In the genomic region with DNA sequence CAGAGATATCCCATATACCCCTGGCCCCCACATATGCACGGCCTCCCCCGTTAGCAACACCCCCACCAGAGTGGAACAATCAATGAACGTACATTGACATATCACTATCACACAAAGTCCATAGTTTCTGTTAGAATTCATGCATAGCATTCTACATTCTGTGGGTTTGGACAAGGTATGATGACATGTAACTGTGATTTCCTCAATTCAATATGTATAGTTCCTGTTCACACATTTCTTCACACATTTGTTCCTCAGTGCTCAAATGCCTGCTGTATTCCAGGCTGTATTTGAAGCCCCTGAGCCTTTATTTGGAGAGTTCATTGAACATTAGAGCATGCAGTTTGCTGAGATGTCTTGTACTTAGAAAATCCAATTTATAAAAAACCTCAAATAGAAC, we compare ENCODE assay signal across 14 cellular contexts.
DNase-seq lines count a peak whose midpoint lies in the region; ATAC-seq, FAIRE-seq and TF ChIP-seq lines count a peak whose summit lies in the region.
"Had no signal": no experiment of that assay in that cellular context is flagged by ENCODE, and none has a peak within 500 bp of the region (broad histone marks: within the 10 kb centered on the region; RNA-seq: fewer than 3 reads in every experiment).

No MANE protein-coding gene starts in this region.

- H3K4ac ChIP-seq in IMR-90 (ENCODE audit: low read depth, low read length), result no peak overlapping the region

- dilution Hi-C loops in IMR-90 (cut with HindIII; ENCODE audit: low sequenced_read_pairs, unreplicated experiment), result no loop called here
- dilution Hi-C loops in endothelial cell of umbilical vein (cut with MboI; ENCODE audit: extremely low pct_ligation_motif_present, low sequenced_read_pairs), result no loop called here

- H3K23ac ChIP-seq in IMR-90 (ENCODE audit: low read depth, low read length), result no peak overlapping the region; the same call in 1 of the 2 replicates

- TF ChIP-seq CTCF in IMR-90 (conservative IDR thresholded peaks at IDR 0.05; ENCODE audit: low read depth, low read length) (no peak), endothelial cell of umbilical vein (IDR thresholded peaks at IDR 0.05; ENCODE audit: extremely low read depth in 1 of 2, insufficient read depth in 1 of 2, low read depth in 1 of 2, low read length in 2 of 2) (no peak), osteoblast (IDR thresholded peaks at IDR 0.05; ENCODE audit: extremely low read depth, low read depth, low read length) (no peak), tibial artery (IDR thresholded peaks at IDR 0.05) (no peak)

- peaks cover 20% of the 10 kb centered on the region; the same call in 1 of the 2 replicates for H4K20me1 ChIP-seq in IMR-90 (ENCODE audit: insufficient read depth, low read length)
- no peaks in the 10 kb centered on the region for H4K20me1 ChIP-seq in endothelial cell of umbilical vein (replicated peaks; ENCODE audit: control insufficient read depth, extremely low read depth, insufficient read depth, low read length)
- peaks cover 16% of the 10 kb centered on the region for H4K20me1 ChIP-seq in osteoblast (ENCODE audit: insufficient read depth, low read length)

- BruUV-seq in IMR-90 (replicated peaks; lab: Mats Ljungman, UMichigan) (no TSS peak), endothelial cell of umbilical vein (replicated peaks; lab: Mats Ljungman, UMichigan) (no TSS peak)

- H3K56ac ChIP-seq in IMR-90 (ENCODE audit: extremely low read depth, insufficient read depth, low read length), result no peak overlapping the region

- H2AFZ ChIP-seq in IMR-90 (replicated peaks; ENCODE audit: low read length, poor library complexity), result no peak overlapping the region
- H2AFZ ChIP-seq in endothelial cell of umbilical vein (ENCODE audit: low read depth, low read length), result no peak overlapping the region
- no peak overlapping the region for H2AFZ ChIP-seq in osteoblast (ENCODE audit: low read length)

- TF ChIP-seq RAD21 in IMR-90 (IDR thresholded peaks at IDR 0.05; ENCODE audit: low read length), result no peak

- H2BK120ac ChIP-seq in IMR-90 (ENCODE audit: low read depth, low read length), result no peak overlapping the region

- no peaks in the 10 kb centered on the region for H3K9me3 ChIP-seq in IMR-90 (ENCODE audit: control insufficient read depth, insufficient read depth, low read length)
- H3K9me3 ChIP-seq in endothelial cell of umbilical vein (replicated peaks; ENCODE audit: control insufficient read depth, insufficient read depth, low read length), result no peaks in the 10 kb centered on the region
- no peaks in the 10 kb centered on the region for H3K9me3 ChIP-seq in osteoblast (ENCODE audit: low read depth, low read length)
- no peaks in the 10 kb centered on the region for H3K9me3 ChIP-seq in tibial artery
- H3K9me3 ChIP-seq: MG63, psoas muscle had no signal

- H3K4me2 ChIP-seq in IMR-90 (ENCODE audit: low read depth, low read length) (no peak overlapping the region), endothelial cell of umbilical vein (ENCODE audit: insufficient read depth, low read length) (no peak overlapping the region), osteoblast (ENCODE audit: insufficient read depth, low read length) (no peak overlapping the region)

- no peak for ATAC-seq in IMR-90 (ENCODE audit: low read depth)
- ATAC-seq in HG03045 (IDR thresholded peaks at IDR 0.05; ENCODE audit: unreplicated experiment), result no peak
- no peak for ATAC-seq in left lobe of liver
- ATAC-seq: psoas muscle had no signal

- no CpG with 5 or more reads among the region's 3 CpGs for WGBS in IMR-90 (ENCODE audit: extremely low coverage in 2 of 2, insufficient read length in 1 of 2), 2 experiments

- peaks cover 53 to 81% of the 10 kb centered on the region in 2 experiments for H3K79me1 ChIP-seq in IMR-90 (ENCODE audit: low read depth in 1 of 2, low read length in 2 of 2)

- intact Hi-C loops in IMR-90 (cut with micrococcal nuclease) (no loop called here), endothelial cell of umbilical vein (cut with micrococcal nuclease) (no loop called here), tibial artery (cut with DNase I; ENCODE audit: low total_unique reads) (no loop called here)

- H3K27ac ChIP-seq in IMR-90 (ENCODE audit: insufficient read depth, low read length) (no peak overlapping the region), endothelial cell of umbilical vein (ENCODE audit: insufficient read depth, low read depth, low read length) (no peak overlapping the region), osteoblast (ENCODE audit: low read depth, low read length) (no peak overlapping the region), tibial artery (no peak overlapping the region)
- H3K27ac ChIP-seq: psoas muscle had no signal

- H3K27me3 ChIP-seq in IMR-90 (ENCODE audit: control insufficient read depth, insufficient read depth, low read length) (no peaks in the 10 kb centered on the region), endothelial cell of umbilical vein (ENCODE audit: control insufficient read depth in 2 of 2, insufficient read depth in 2 of 2, low read length in 2 of 2) (no peaks in the 10 kb centered on the region), osteoblast (ENCODE audit: insufficient read depth, low read length) (no peaks in the 10 kb centered on the region), tibial artery (no peaks in the 10 kb centered on the region)
- H3K27me3 ChIP-seq: MG63 had no signal

- H4K5ac ChIP-seq in IMR-90 (ENCODE audit: low read depth, low read length), result no peak overlapping the region

- peak; percentile 12 for FAIRE-seq in endothelial cell of umbilical vein (lab: Jason Lieb, UNC)
- no peak for FAIRE-seq in H54 (lab: Jason Lieb, UNC)

- no peak overlapping the region for H2BK20ac ChIP-seq in IMR-90 (ENCODE audit: low read depth, low read length)

- TF ChIP-seq POLR2A in IMR-90 (IDR thresholded peaks at IDR 0.05; ENCODE audit: low read depth, low read length) (no peak), endothelial cell of umbilical vein (IDR thresholded peaks at IDR 0.05; ENCODE audit: low read depth, low read length) (no peak), H54 (IDR thresholded peaks at IDR 0.05; ENCODE audit: low read depth, low read length) (no peak)

- no peak overlapping the region for H4K91ac ChIP-seq in IMR-90 (ENCODE audit: insufficient read depth, low read depth, low read length)

- in situ Hi-C loops in IMR-90 (cut with MboI; ENCODE audit: low sequenced_read_pairs), result no loop called here

- POLR2A ChIA-PET in IMR-90 (lab: Charles Lee; ENCODE audit: unreplicated experiment), result no interaction called here
- POLR2A ChIA-PET in endothelial cell of umbilical vein (lab: Charles Lee), result no interaction called here

- no peak overlapping the region for H2BK5ac ChIP-seq in IMR-90 (ENCODE audit: low read depth, low read length, poor library complexity, severe bottlenecking)

- CTCF ChIA-PET in IMR-90 (lab: Yijun Ruan, JAX), result interaction anchor here (0.7 kb wide), 2 partner anchors 51 to 67 kb away, joined by 3 to 4 read pairs; no protein-coding TSS in a partner anchor
- CTCF ChIA-PET in endothelial cell of umbilical vein (lab: Charles Lee), result no interaction called here

- H3K18ac ChIP-seq in IMR-90 (ENCODE audit: low read depth, low read length), result no peak overlapping the region

- H3K36me3 ChIP-seq in IMR-90 (ENCODE audit: control insufficient read depth, insufficient read depth, low read length) (no peaks in the 10 kb centered on the region), endothelial cell of umbilical vein (ENCODE audit: control insufficient read depth in 2 of 2, extremely low read depth in 1 of 2, insufficient read depth in 2 of 2, low read length in 2 of 2) (no peaks in the 10 kb centered on the region), osteoblast (ENCODE audit: insufficient read depth, low read length) (no peaks in the 10 kb centered on the region), tibial artery (no peaks in the 10 kb centered on the region)
- H3K36me3 ChIP-seq: MG63 had no signal

- H2AK9ac ChIP-seq in IMR-90 (replicated peaks; ENCODE audit: low read depth, low read length, poor library complexity), result no peak overlapping the region

- no peak overlapping the region for H4K8ac ChIP-seq in IMR-90 (ENCODE audit: low read depth in 2 of 2, low read length in 2 of 2)

- peak; percentile 67 for DNase-seq in CD1c-positive myeloid dendritic cell (ENCODE audit: extremely low spot score)
- no peak for DNase-seq in IMR-90
- no peak for DNase-seq in endothelial cell of umbilical vein (ENCODE audit: low read depth, low spot score)
- DNase-seq in osteoblast (ENCODE audit: insufficient read length, low spot score, missing footprints), result peak; percentile 52
- DNase-seq in tibial artery, result no peak
- DNase-seq in left lobe of liver (ENCODE audit: low spot score), result no peak
- DNase-seq in H54 (ENCODE audit: insufficient read length, low spot score), result no peak
- DNase-seq: activated CD4-positive, alpha-beta T cell treated with anti-CD3 and anti-CD28 coated beads for 1 hour; dermis blood vessel endothelial cell; MG63; midbrain; psoas muscle; SW 1271 had no signal

- H3K9ac ChIP-seq in IMR-90 (ENCODE audit: low read depth, low read length), result no peak overlapping the region
- no peak overlapping the region for H3K9ac ChIP-seq in endothelial cell of umbilical vein (replicated peaks; ENCODE audit: extremely low read depth, insufficient read depth, low read length)

- H3K4me3 ChIP-seq in IMR-90 (ENCODE audit: insufficient read depth, low read depth, low read length), result no peak overlapping the region
- H3K4me3 ChIP-seq in endothelial cell of umbilical vein (replicated peaks in 1 of 3; ENCODE audit: insufficient read depth in 1 of 3, low read depth in 1 of 3, low read length in 3 of 3), result no peak overlapping the region
- no peak overlapping the region for H3K4me3 ChIP-seq in osteoblast (ENCODE audit: insufficient read depth, low read length)
- H3K4me3 ChIP-seq in tibial artery, result no peak overlapping the region
- H3K4me3 ChIP-seq: MG63, psoas muscle had no signal

- peak overlapping the region; percentile 57; the same call in 1 of the 2 replicates for H3K14ac ChIP-seq in IMR-90 (replicated peaks; ENCODE audit: low read depth, low read length)

- H2AK5ac ChIP-seq in IMR-90 (ENCODE audit: low read depth, low read length), result no peak overlapping the region

- H3K9me1 ChIP-seq in IMR-90 (ENCODE audit: insufficient read depth, low read length) (peaks cover 31% of the 10 kb centered on the region), endothelial cell of umbilical vein (replicated peaks; ENCODE audit: control insufficient read depth, extremely low read depth, insufficient read depth, low read length) (no peaks in the 10 kb centered on the region)

- H3K79me2 ChIP-seq in endothelial cell of umbilical vein (ENCODE audit: control insufficient read depth, insufficient read depth, low read length) (no peaks in the 10 kb centered on the region), osteoblast (ENCODE audit: insufficient read depth, low read length) (peaks cover 75% of the 10 kb centered on the region)

- H3K4me1 ChIP-seq in IMR-90 (ENCODE audit: control insufficient read depth, insufficient read depth, low read length) (peaks cover 26% of the 10 kb centered on the region), endothelial cell of umbilical vein (ENCODE audit: control insufficient read depth, extremely low read depth, insufficient read depth, low read length) (no peaks in the 10 kb centered on the region), osteoblast (ENCODE audit: insufficient read depth, low read length) (peaks cover 19% of the 10 kb centered on the region), tibial artery (peaks cover 0 to 16% (median 4%) of the 10 kb centered on the region in 4 donors)
- H3K4me1 ChIP-seq: psoas muscle had no signal

- H2BK15ac ChIP-seq in IMR-90 (ENCODE audit: low read depth, low read length), result no peak overlapping the region

Comparison
In these comparisons a context has a peak if more than half of its experiments do, and no peak if none do; other contexts are left out.
1. DNase-seq: peak in CD1c-positive myeloid dendritic cell (single experiment) and osteoblast (single experiment); none in IMR-90 (single experiment), endothelial cell of umbilical vein (single experiment), tibial artery (0 of 2), left lobe of liver (single experiment) and H54 (single experiment).